Comparison of ENCODE assay signal across 20 cellular contexts in the genomic region with DNA sequence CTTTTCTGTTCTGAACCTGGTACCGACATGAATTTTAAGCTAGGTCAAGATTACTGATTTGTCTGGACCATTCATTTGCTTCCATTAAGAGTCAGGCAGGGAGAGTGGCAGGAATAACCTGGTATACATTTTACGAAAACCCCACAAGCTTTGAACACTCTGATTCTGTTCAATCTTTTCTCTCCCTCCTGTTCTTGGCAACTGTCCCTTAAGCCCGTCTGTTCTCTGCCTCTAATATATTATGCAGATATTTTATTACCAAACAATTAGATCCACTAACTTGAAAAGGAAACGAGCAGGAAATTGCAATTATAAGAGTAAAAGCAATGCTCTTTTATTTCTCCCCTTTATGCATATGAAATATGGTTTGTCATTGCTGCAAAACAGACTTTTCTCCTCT.
"Had no signal": no experiment of that assay in that cellular context is flagged by ENCODE, and none has a peak within 500 bp of the region (broad histone marks: within the 10 kb centered on the region; RNA-seq: fewer than 3 reads in every experiment).

No MANE protein-coding gene starts in this region.

- H3K4me3 Mint-ChIP-seq: activated CD8-positive, alpha-beta memory T cell treated with anti-CD3 and anti-CD28 coated beads, Interleukin-2, amount 10 ng/mL, durations not matched to agents 7 days and 5 days; activated naive CD4-positive, alpha-beta T cell treated with anti-CD3 and anti-CD28 coated beads for 36 hours; activated naive CD8-positive, alpha-beta T cell treated with anti-CD3 and anti-CD28 coated beads for 36 hours; activated T-helper 17 cell treated with anti-CD3 and anti-CD28 coated beads, Interleukin-2, amount 50 U/mL, for 72 hours; T-helper 17 cell; WTC11 had no signal

- H3K27ac Mint-ChIP-seq: activated CD8-positive, alpha-beta memory T cell treated with anti-CD3 and anti-CD28 coated beads, Interleukin-2, amount 10 ng/mL, durations not matched to agents 7 days and 5 days; activated naive CD4-positive, alpha-beta T cell treated with anti-CD3 and anti-CD28 coated beads for 36 hours; activated naive CD8-positive, alpha-beta T cell treated with anti-CD3 and anti-CD28 coated beads for 36 hours; activated T-helper 17 cell treated with anti-CD3 and anti-CD28 coated beads, Interleukin-2, amount 50 U/mL, for 72 hours; T-helper 17 cell; WTC11 had no signal

- DNase-seq: activated CD4-positive, alpha-beta T cell treated with anti-CD3 and anti-CD28 coated beads for 48 hours; activated CD4-positive, alpha-beta T cell treated with anti-CD3 and anti-CD28 coated beads, Interleukin-2, amount 50 U/mL, for 48 hours; activated CD4-positive, CD25-positive, alpha-beta regulatory T cell treated with anti-CD3 and anti-CD28 coated beads, Interleukin-2, amount 50 U/mL, for 72 hours; activated CD8-positive, alpha-beta memory T cell treated with anti-CD3 and anti-CD28 coated beads, Interleukin-2, amount 10 ng/mL, durations not matched to agents 7 days and 5 days; activated gamma-delta T cell; activated naive CD4-positive, alpha-beta T cell treated with anti-CD3 and anti-CD28 coated beads for 36 hours; activated naive CD8-positive, alpha-beta T cell treated with anti-CD3 and anti-CD28 coated beads for 36 hours; activated T-cell treated with anti-CD3 and anti-CD28 coated beads, Interleukin-2, amount 50 U/mL, for 48 hours; KG1; NCI-H1048; NCI-H1417 treated with DMSO at 0.1 percent for 48 hours; NCI-H187; NCI-H226; NCI-H510A treated with DMSO at 0.1 percent for 48 hours; NCI-H748 treated with DMSO at 0.1 percent for 48 hours; SIG-M5; T-helper 17 cell; T-helper 9 cell had no signal

- H3K27me3 Mint-ChIP-seq: activated CD8-positive, alpha-beta memory T cell treated with anti-CD3 and anti-CD28 coated beads, Interleukin-2, amount 10 ng/mL, durations not matched to agents 7 days and 5 days; activated naive CD8-positive, alpha-beta T cell treated with anti-CD3 and anti-CD28 coated beads for 36 hours; activated T-helper 17 cell treated with anti-CD3 and anti-CD28 coated beads, Interleukin-2, amount 50 U/mL, for 72 hours; T-helper 17 cell had no signal

- H3K4me1 Mint-ChIP-seq: activated CD8-positive, alpha-beta memory T cell treated with anti-CD3 and anti-CD28 coated beads, Interleukin-2, amount 10 ng/mL, durations not matched to agents 7 days and 5 days; activated naive CD8-positive, alpha-beta T cell treated with anti-CD3 and anti-CD28 coated beads for 36 hours; activated T-helper 17 cell treated with anti-CD3 and anti-CD28 coated beads, Interleukin-2, amount 50 U/mL, for 72 hours; T-helper 17 cell had no signal

- H3K36me3 Mint-ChIP-seq: activated CD8-positive, alpha-beta memory T cell treated with anti-CD3 and anti-CD28 coated beads, Interleukin-2, amount 10 ng/mL, durations not matched to agents 7 days and 5 days; activated naive CD8-positive, alpha-beta T cell treated with anti-CD3 and anti-CD28 coated beads for 36 hours; WTC11 had no signal

- ATAC-seq: activated CD8-positive, alpha-beta memory T cell treated with anti-CD3 and anti-CD28 coated beads, Interleukin-2, amount 10 ng/mL, durations not matched to agents 7 days and 5 days; activated T-helper 17 cell treated with anti-CD3 and anti-CD28 coated beads, Interleukin-2, amount 50 U/mL, for 72 hours; T-helper 17 cell; WTC11 had no signal

- H3K9me3 Mint-ChIP-seq: activated naive CD4-positive, alpha-beta T cell treated with anti-CD3 and anti-CD28 coated beads for 36 hours; activated naive CD8-positive, alpha-beta T cell treated with anti-CD3 and anti-CD28 coated beads for 36 hours; activated T-helper 17 cell treated with anti-CD3 and anti-CD28 coated beads, Interleukin-2, amount 50 U/mL, for 72 hours; WTC11 had no signal
